8 cellular contexts compared by ENCODE assay signal in the genomic region with DNA sequence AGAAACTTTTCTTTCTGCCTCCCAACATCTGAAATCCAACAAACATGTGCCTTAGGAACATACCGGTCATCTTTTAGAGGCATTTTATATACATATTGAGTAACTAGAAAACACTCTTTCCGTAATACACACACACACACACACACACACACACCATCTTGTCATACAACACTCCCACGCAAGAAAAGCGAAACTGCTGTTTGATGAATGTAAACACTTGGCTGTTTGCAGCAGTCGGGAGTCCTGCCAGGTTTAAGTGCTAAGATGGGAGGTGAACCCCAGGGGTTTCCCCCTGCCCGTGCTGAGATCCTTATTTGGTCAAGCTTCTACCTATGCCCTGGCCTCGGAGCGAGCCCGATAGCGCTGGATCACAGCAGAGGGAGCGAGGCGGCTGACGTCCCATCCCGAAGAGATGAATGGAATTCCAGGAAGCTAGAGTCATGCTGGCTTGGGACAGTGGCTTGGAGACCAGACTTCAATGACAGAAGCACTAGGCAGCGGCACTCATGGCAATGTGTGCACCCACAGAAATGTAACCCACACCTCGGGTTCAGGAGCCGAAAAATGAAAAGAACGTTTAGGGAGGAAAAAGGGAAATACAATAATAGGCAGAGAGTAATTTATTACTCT. TPM values are rescaled to one million over a fixed set of nuclear protein-coding genes. Genes with fewer than 3 reads are reported as not detected.
DNase-seq lines count a peak whose midpoint lies in the region; ATAC-seq, FAIRE-seq and TF ChIP-seq lines count a peak whose summit lies in the region.

No MANE protein-coding gene starts in this region.

- POLR2A ChIA-PET in CD8-positive, alpha-beta T cell (lab: Charles Lee), result no interaction called here

- no peak for ATAC-seq in CD8-positive, alpha-beta T cell
- ATAC-seq in stimulated activated effector memory CD8-positive, alpha-beta T cell treated with anti-CD3 and anti-CD28 coated beads, Interleukin-12 subunit alpha, Interleukin-12 subunit beta, amount 100 ng/mL, for 72 hours, result no peak

- CTCF ChIA-PET in CD8-positive, alpha-beta T cell (lab: Charles Lee), result interaction anchor here (0.6 to 5.5 kb wide), 20 partner anchors 9 to 1105 kb away, joined by 3 to 49 read pairs (median 6); no protein-coding TSS in a partner anchor

- no peak for TF ChIP-seq CTCF in CD8-positive, alpha-beta T cell (IDR thresholded peaks at IDR 0.05)
- TF ChIP-seq CTCF in cardiac fibroblast (IDR thresholded peaks at IDR 0.05; ENCODE audit: low read depth, low read length), result no peak

- intact Hi-C loops in CD8-positive, alpha-beta T cell (cut with DNase I, micrococcal nuclease), result loop anchor here (1.0 to 10.0 kb wide), 9 partner anchors 267 to 1145 kb away; no protein-coding TSS in a partner anchor

- no peak for DNase-seq in CD8-positive, alpha-beta T cell
- peak; percentile 92 to 96 for DNase-seq in cardiac fibroblast (ENCODE audit: low read depth in 2 of 2)
- peak; percentile 95 for DNase-seq in islet precursor cell
- no peak for DNase-seq in stimulated activated effector memory CD8-positive, alpha-beta T cell treated with anti-CD3 and anti-CD28 coated beads, Interleukin-12 subunit alpha, Interleukin-12 subunit beta, amount 100 ng/mL, for 72 hours (ENCODE audit: low spot score in 2 of 2)
- no peak for DNase-seq in GM19239 (ENCODE audit: insufficient read length, low spot score)
- no peak for DNase-seq in putamen (ENCODE audit: low spot score)
- DNase-seq in NCI-H1694 treated with DMSO at 0.1 percent for 48 hours (lab: John Stamatoyannopoulos, UW), result no peak

- no peaks in the 10 kb centered on the region for H3K36me3 Mint-ChIP-seq in CD8-positive, alpha-beta T cell
- H3K36me3 Mint-ChIP-seq in stimulated activated effector memory CD8-positive, alpha-beta T cell treated with anti-CD3 and anti-CD28 coated beads, Interleukin-12 subunit alpha, Interleukin-12 subunit beta, amount 100 ng/mL, for 72 hours, result no peaks in the 10 kb centered on the region

- no peak for FAIRE-seq in GM19239 (lab: Jason Lieb, UNC)

- 8% methylated on average over 18 of the region's 18 CpGs for WGBS in HUES64

- no peak overlapping the region for H3K4me3 ChIP-seq in CD8-positive, alpha-beta T cell (ENCODE audit: low read depth, low read length)
- peak overlapping the region; percentile 72 for H3K4me3 ChIP-seq in HUES64 (ENCODE audit: low read length)
- H3K4me3 ChIP-seq in cardiac fibroblast (replicated peaks in 1 of 2; ENCODE audit: low read depth in 2 of 2, low read length in 2 of 2), result peak overlapping the region; percentile 25 to 75

- peaks cover 8% of the 10 kb centered on the region for H3K27me3 ChIP-seq in CD8-positive, alpha-beta T cell (ENCODE audit: insufficient read depth, low read length)
- peaks cover 7% of the 10 kb centered on the region; the same call in 1 of the 2 replicates for H3K27me3 ChIP-seq in HUES64 (ENCODE audit: insufficient read depth, low read length)

- no peak overlapping the region for H3K27ac Mint-ChIP-seq in CD8-positive, alpha-beta T cell
- no peak overlapping the region for H3K27ac Mint-ChIP-seq in stimulated activated effector memory CD8-positive, alpha-beta T cell treated with anti-CD3 and anti-CD28 coated beads, Interleukin-12 subunit alpha, Interleukin-12 subunit beta, amount 100 ng/mL, for 72 hours

- H3K4me1 ChIP-seq in CD8-positive, alpha-beta T cell (ENCODE audit: insufficient read depth, low read length), result peaks cover 10% of the 10 kb centered on the region
- peaks cover 31% of the 10 kb centered on the region for H3K4me1 ChIP-seq in HUES64 (ENCODE audit: insufficient read depth, low read length)

- H3K27ac ChIP-seq in CD8-positive, alpha-beta T cell (ENCODE audit: low read depth, low read length), result no peak overlapping the region
- peak overlapping the region; percentile 93 for H3K27ac ChIP-seq in HUES64 (ENCODE audit: low read depth, low read length)

- H3K9ac ChIP-seq in HUES64 (ENCODE audit: low read depth, low read length), result peak overlapping the region; percentile 83

- peaks cover 48% of the 10 kb centered on the region for H3K27me3 Mint-ChIP-seq in CD8-positive, alpha-beta T cell (ENCODE audit: low read depth)

- no peaks in the 10 kb centered on the region for H3K9me3 Mint-ChIP-seq in CD8-positive, alpha-beta T cell
- H3K9me3 Mint-ChIP-seq in stimulated activated effector memory CD8-positive, alpha-beta T cell treated with anti-CD3 and anti-CD28 coated beads, Interleukin-12 subunit alpha, Interleukin-12 subunit beta, amount 100 ng/mL, for 72 hours, result no peaks in the 10 kb centered on the region

- H3K4me1 Mint-ChIP-seq in CD8-positive, alpha-beta T cell (ENCODE audit: low read depth), result peaks cover 15% of the 10 kb centered on the region
- peaks cover 21% of the 10 kb centered on the region for H3K4me1 Mint-ChIP-seq in stimulated activated effector memory CD8-positive, alpha-beta T cell treated with anti-CD3 and anti-CD28 coated beads, Interleukin-12 subunit alpha, Interleukin-12 subunit beta, amount 100 ng/mL, for 72 hours

- H3K4me3 Mint-ChIP-seq in CD8-positive, alpha-beta T cell, result peak overlapping the region; percentile 68
- H3K4me3 Mint-ChIP-seq in stimulated activated effector memory CD8-positive, alpha-beta T cell treated with anti-CD3 and anti-CD28 coated beads, Interleukin-12 subunit alpha, Interleukin-12 subunit beta, amount 100 ng/mL, for 72 hours, result peak overlapping the region; percentile 63

- H3K36me3 ChIP-seq in CD8-positive, alpha-beta T cell (ENCODE audit: insufficient read depth, low read length), result no peaks in the 10 kb centered on the region
- H3K36me3 ChIP-seq in HUES64 (ENCODE audit: insufficient read depth, low read length), result peaks cover 26% of the 10 kb centered on the region

- no peaks in the 10 kb centered on the region for H3K9me3 ChIP-seq in CD8-positive, alpha-beta T cell (ENCODE audit: low read length)
- H3K9me3 ChIP-seq in HUES64 (ENCODE audit: insufficient read depth, low read depth, low read length), result no peaks in the 10 kb centered on the region

RNA-seq across cellular contexts. Expression of a gene that starts 1.3 kb away (rescaled TPM):
- total RNA-seq in CD8-positive, alpha-beta T cell, result 10 to 100 TPM; 13.5 to 16.1 TPM
- polyA plus RNA-seq in HUES64 (2013, experiment 1 of 2), result 13.5 TPM
- 11.3 TPM for polyA plus RNA-seq in HUES64 (2013, experiment 2 of 2)

Comparison
In these comparisons a context has a peak if more than half of its experiments do, and no peak if none do; other contexts are left out.
1. DNase-seq: peak in cardiac fibroblast (2 of 2) and islet precursor cell (single experiment); none in CD8-positive, alpha-beta T cell (0 of 7), stimulated activated effector memory CD8-positive, alpha-beta T cell treated with anti-CD3 and anti-CD28 coated beads, Interleukin-12 subunit alpha, Interleukin-12 subunit beta, amount 100 ng/mL, for 72 hours (0 of 2), GM19239 (single experiment), putamen (single experiment) and NCI-H1694 treated with DMSO at 0.1 percent for 48 hours (single experiment).